Comparison of ENCODE assay signal across 8 cellular contexts in genomic region chr5:14190194-14191164, GRCh38. TPM values are rescaled to one million over a fixed set of nuclear protein-coding genes. Genes with fewer than 3 reads are reported as not detected.
DNase-seq lines count a peak whose midpoint lies in the region; ATAC-seq and TF ChIP-seq lines count a peak whose summit lies in the region.

No MANE protein-coding gene starts in this region.

- TF ChIP-seq POLR2A in gastrocnemius medialis (IDR thresholded peaks at IDR 0.05) (peak in 1 of 2 donors; percentile 14), tibial nerve (IDR thresholded peaks at IDR 0.05) (no peak)

- H3K36me3 ChIP-seq in SJSA1 (no peaks in the 10 kb centered on the region), gastrocnemius medialis (no peaks in the 10 kb centered on the region), tibial nerve (no peaks in the 10 kb centered on the region)

- no peaks in the 10 kb centered on the region for H3K27me3 ChIP-seq in SJSA1 (replicated peaks)
- H3K27me3 ChIP-seq in gastrocnemius medialis: no peaks in the 10 kb centered on the region
- no peaks in the 10 kb centered on the region for H3K27me3 ChIP-seq in tibial nerve

- H3K9me3 ChIP-seq in SJSA1 (replicated peaks): no peaks in the 10 kb centered on the region
- no peaks in the 10 kb centered on the region for H3K9me3 ChIP-seq in gastrocnemius medialis
- no peaks in the 10 kb centered on the region for H3K9me3 ChIP-seq in tibial nerve

- H3K27ac ChIP-seq in SJSA1 (peak overlapping the region; percentile 72), gastrocnemius medialis (peak overlapping the region; percentile 79 to 85 (median 82)), tibial nerve (peak overlapping the region in 2 of 4 donors; percentile 41 to 77)

- TF ChIP-seq CTCF in gastrocnemius medialis (IDR thresholded peaks at IDR 0.05 in 4 of 5, conservative IDR thresholded peaks at IDR 0.05 in 1 of 5) (no peak), tibial nerve (IDR thresholded peaks at IDR 0.05) (no peak)

- ATAC-seq in gastrocnemius medialis: peak; percentile 92 to 93
- ATAC-seq in HG03097 (IDR thresholded peaks at IDR 0.05; ENCODE audit: low FRiP score, unreplicated experiment): no peak
- ATAC-seq in HG03457 (IDR thresholded peaks at IDR 0.05; ENCODE audit: unreplicated experiment): no peak

- intact Hi-C loops in gastrocnemius medialis (cut with DNase I; ENCODE audit: low total_unique reads): loop anchor here (2.0 kb wide), 1 partner anchor 46 kb away; no protein-coding TSS in a partner anchor

- DNase-seq in HCEC 1CT: peak; percentile 99
- peak; percentile 89 to 96 for DNase-seq in SJSA1 (ENCODE audit: low read depth in 1 of 2, low spot score in 2 of 2)
- DNase-seq in foreskin melanocyte: peak; percentile 90
- peak; percentile 45 to 64 for DNase-seq in gastrocnemius medialis
- no peak for DNase-seq in tibial nerve (ENCODE audit: low spot score in 2 of 2)
- no peak for DNase-seq in MV-4-11 (lab: John Stamatoyannopoulos, UW)

- 57 to 64% methylated on average over 13 of the region's 13 CpGs for WGBS in tibial nerve, 2 donors

- TF ChIP-seq EP300 in tibial nerve (IDR thresholded peaks at IDR 0.05): no peak

- H3K4me3 ChIP-seq in SJSA1: no peak overlapping the region
- H3K4me3 ChIP-seq in gastrocnemius medialis: peak overlapping the region; percentile 2 to 33 (median 20)
- no peak overlapping the region for H3K4me3 ChIP-seq in tibial nerve

- H3K4me1 ChIP-seq in SJSA1 (replicated peaks) (peaks cover 93% of the 10 kb centered on the region), gastrocnemius medialis (peaks cover 53 to 75% of the 10 kb centered on the region in 2 donors), tibial nerve (peaks cover 0 to 68% (median 22%) of the 10 kb centered on the region in 4 donors)

- in situ Hi-C loops in gastrocnemius medialis (cut with MboI; ENCODE audit: low sequenced_read_pairs in 4 of 4): no loop called here

RNA-seq across cellular contexts. Expression of gene TRIO, which starts 47.3 kb away (rescaled TPM):
- 62.2 and 99.6 TPM in 2 replicates for total RNA-seq in SJSA1 (2014; rRNA removed; shearing (Covaris generic))
- total RNA-seq in gastrocnemius medialis (10 to 100 TPM; 31.5 to 57.5 (median 50.4) TPM), tibial nerve (100 to 1,000 TPM; 290 to 370 (median 346) TPM)

Comparison
In these comparisons a context has a peak if more than half of its experiments do, and no peak if none do; other contexts are left out.
1. DNase-seq: peak in HCEC 1CT (single experiment), SJSA1 (2 of 2), foreskin melanocyte (single experiment) and gastrocnemius medialis (2 of 2); none in tibial nerve (0 of 2) and MV-4-11 (single experiment).
2. H3K4me3 ChIP-seq: peak in gastrocnemius medialis (4 of 4); none in SJSA1 (single experiment) and tibial nerve (0 of 4).
3. ATAC-seq: peak in gastrocnemius medialis (2 of 2); none in HG03097 (single experiment) and HG03457 (single experiment).